21 cellular contexts compared by ENCODE assay signal in genomic region chr7:111333010-111333409, GRCh38.
"Had no signal": no experiment of that assay in that cellular context is flagged by ENCODE, and none has a peak within 500 bp of the region (broad histone marks: within the 10 kb centered on the region; RNA-seq: fewer than 3 reads in every experiment).

No MANE protein-coding gene starts in this region.

- H3K4me3 ChIP-seq: dorsolateral prefrontal cortex, esophagus muscularis mucosa, lung, pancreas, stomach, thoracic aorta, transverse colon had no signal

- FAIRE-seq: pancreas had no signal

- H3K4me1 ChIP-seq: esophagus muscularis mucosa, pancreas, stomach, transverse colon had no signal

- H3K27ac ChIP-seq: dorsolateral prefrontal cortex, esophagus muscularis mucosa, pancreas, stomach, thoracic aorta, transverse colon had no signal

- ATAC-seq: left colon, left ventricle myocardium superior, pancreas, right cardiac atrium had no signal

- H3K4me3 Mint-ChIP-seq: naive B cell, nephron had no signal

- H3K9me3 ChIP-seq: pancreas, thoracic aorta, transverse colon had no signal

- H3K27me3 Mint-ChIP-seq: naive B cell, progenitor cell of endocrine pancreas had no signal

- H3K27ac Mint-ChIP-seq: naive B cell, nephron, progenitor cell of endocrine pancreas had no signal

- H3K27me3 ChIP-seq: dorsolateral prefrontal cortex, esophagus muscularis mucosa, pancreas, stomach, transverse colon had no signal

- H3K36me3 ChIP-seq: esophagus muscularis mucosa, pancreas, stomach, thoracic aorta, transverse colon had no signal

- H3K4me1 Mint-ChIP-seq: nephron had no signal

- DNase-seq: cortex of kidney; dorsolateral prefrontal cortex; effector CD8-positive, alpha-beta T cell; left colon; left ventricle myocardium superior; mesendoderm; naive B cell; occipital lobe; pancreas; right cardiac atrium; small intestine; stimulated activated CD4-positive, alpha-beta T cell treated with anti-CD3 and anti-CD28 coated beads, Interleukin-12 subunit alpha, Interleukin-12 subunit beta, amount 100 ng/mL, for 4 hours; stimulated activated naive CD4-positive, alpha-beta T cell; stomach; substantia nigra; transverse colon had no signal
